ENCODE assay signal across 26 cellular contexts in genomic region chr16:69138608-69139007, GRCh38.
"Had no signal": no experiment of that assay in that cellular context is flagged by ENCODE, and none has a peak within 500 bp of the region (broad histone marks: within the 10 kb centered on the region; RNA-seq: fewer than 3 reads in every experiment).

No MANE protein-coding gene starts in this region.

- H3K4me1 ChIP-seq: colonic mucosa had no signal

- H3K36me3 ChIP-seq: colonic mucosa had no signal

- H3K27me3 Mint-ChIP-seq: activated CD4-positive, alpha-beta memory T cell treated with anti-CD3 and anti-CD28 coated beads, Interleukin-2, amount 10 ng/mL, durations not matched to agents 7 days and 5 days; activated CD4-positive, alpha-beta T cell treated with anti-CD3 and anti-CD28 coated beads, Interleukin-2, amount 10 ng/mL, durations not matched to agents 7 days and 5 days; activated naive CD4-positive, alpha-beta T cell treated with anti-CD3 and anti-CD28 coated beads, Interleukin-2, amount 50 U/mL, for 24 hours; activated naive CD8-positive, alpha-beta T cell treated with anti-CD3 and anti-CD28 coated beads for 36 hours; activated naive CD8-positive, alpha-beta T cell treated with anti-CD3 and anti-CD28 coated beads, Interleukin-2, amount 50 U/mL, for 24 hours had no signal

- H3K9me3 Mint-ChIP-seq: activated CD4-positive, alpha-beta memory T cell treated with anti-CD3 and anti-CD28 coated beads, Interleukin-2, amount 10 ng/mL, durations not matched to agents 7 days and 5 days; activated CD4-positive, alpha-beta T cell treated with anti-CD3 and anti-CD28 coated beads, Interleukin-2, amount 10 ng/mL, durations not matched to agents 7 days and 5 days; activated naive CD4-positive, alpha-beta T cell treated with anti-CD3 and anti-CD28 coated beads for 36 hours; activated naive CD4-positive, alpha-beta T cell treated with anti-CD3 and anti-CD28 coated beads, Interleukin-2, amount 50 U/mL, for 24 hours; activated naive CD8-positive, alpha-beta T cell treated with anti-CD3 and anti-CD28 coated beads for 36 hours; activated naive CD8-positive, alpha-beta T cell treated with anti-CD3 and anti-CD28 coated beads, Interleukin-2, amount 50 U/mL, for 24 hours; activated T-helper 1 cell treated with anti-CD3 and anti-CD28 coated beads, Interleukin-12 subunit alpha, Interleukin-12 subunit beta, Interleukin-2, Interleukin-4 antibody, amounts not matched to agents 30 ng/mL and 10 ng/mL and 1 ng/mL, durations not matched to agents 14 hours and 24 hours and 36 hours; activated T-helper 2 cell treated with anti-CD3 and anti-CD28 coated beads, Interferon-gamma antibody, Interleukin-2, Interleukin-4, amounts not matched to agents 10 μg/mL and 5 μg/mL and 100 μg/mL, durations not matched to agents 14 hours and 24 hours and 36 hours had no signal

- H3K27ac Mint-ChIP-seq: activated CD4-positive, alpha-beta memory T cell treated with anti-CD3 and anti-CD28 coated beads, Interleukin-2, amount 10 ng/mL, durations not matched to agents 7 days and 5 days; activated CD4-positive, alpha-beta T cell treated with anti-CD3 and anti-CD28 coated beads, Interleukin-2, amount 10 ng/mL, durations not matched to agents 7 days and 5 days; activated naive CD4-positive, alpha-beta T cell treated with anti-CD3 and anti-CD28 coated beads for 36 hours; activated naive CD4-positive, alpha-beta T cell treated with anti-CD3 and anti-CD28 coated beads, Interleukin-2, amount 50 U/mL, for 24 hours; activated naive CD8-positive, alpha-beta T cell treated with anti-CD3 and anti-CD28 coated beads for 36 hours; activated naive CD8-positive, alpha-beta T cell treated with anti-CD3 and anti-CD28 coated beads, Interleukin-2, amount 50 U/mL, for 24 hours; activated T-helper 1 cell treated with anti-CD3 and anti-CD28 coated beads, Interleukin-12 subunit alpha, Interleukin-12 subunit beta, Interleukin-2, Interleukin-4 antibody, amounts not matched to agents 30 ng/mL and 10 ng/mL and 1 ng/mL, durations not matched to agents 14 hours and 24 hours and 36 hours; activated T-helper 2 cell treated with anti-CD3 and anti-CD28 coated beads, Interferon-gamma antibody, Interleukin-2, Interleukin-4, amounts not matched to agents 10 μg/mL and 5 μg/mL and 100 μg/mL, durations not matched to agents 14 hours and 24 hours and 36 hours had no signal

- FAIRE-seq: endometrium, frontal cortex had no signal

- H3K27ac ChIP-seq: adrenal gland, body of pancreas, colonic mucosa, heart left ventricle had no signal

- ATAC-seq: activated naive CD8-positive, alpha-beta T cell treated with anti-CD3 and anti-CD28 coated beads, Interleukin-2, amount 50 U/mL, for 24 hours; body of pancreas; esophagus mucosa; heart left ventricle had no signal

- DNase-seq: activated CD4-positive, alpha-beta memory T cell treated with anti-CD3 and anti-CD28 coated beads, Interleukin-2, amount 10 ng/mL, durations not matched to agents 7 days and 5 days; activated CD4-positive, alpha-beta T cell treated with anti-CD3 and anti-CD28 coated beads for 1 hour; activated CD4-positive, alpha-beta T cell treated with anti-CD3 and anti-CD28 coated beads for 4 hours; activated CD4-positive, alpha-beta T cell treated with anti-CD3 and anti-CD28 coated beads, Interleukin-2, amount 10 ng/mL, durations not matched to agents 7 days and 5 days; activated CD4-positive, alpha-beta T cell treated with anti-CD3 and anti-CD28 coated beads, Interleukin-2, amount 50 U/mL, for 4 hours; activated CD8-positive, alpha-beta memory T cell treated with anti-CD3 and anti-CD28 coated beads for 24 hours; activated effector memory CD4-positive, alpha-beta T cell treated with anti-CD3 and anti-CD28 coated beads, Interleukin-2, amount 50 U/mL, for 16 hours; activated naive CD4-positive, alpha-beta T cell treated with anti-CD3 and anti-CD28 coated beads for 36 hours; activated naive CD8-positive, alpha-beta T cell treated with anti-CD3 and anti-CD28 coated beads for 36 hours; activated naive CD8-positive, alpha-beta T cell treated with anti-CD3 and anti-CD28 coated beads, Interleukin-2, amount 50 U/mL, for 24 hours; adrenal gland; amygdala; aorta; body of pancreas; caudate nucleus; colonic mucosa; effector CD8-positive, alpha-beta T cell; foreskin fibroblast; heart left ventricle; T-helper 2 cell had no signal

- H3K4me3 Mint-ChIP-seq: activated CD4-positive, alpha-beta memory T cell treated with anti-CD3 and anti-CD28 coated beads, Interleukin-2, amount 10 ng/mL, durations not matched to agents 7 days and 5 days; activated CD4-positive, alpha-beta T cell treated with anti-CD3 and anti-CD28 coated beads, Interleukin-2, amount 10 ng/mL, durations not matched to agents 7 days and 5 days; activated naive CD4-positive, alpha-beta T cell treated with anti-CD3 and anti-CD28 coated beads for 36 hours; activated naive CD4-positive, alpha-beta T cell treated with anti-CD3 and anti-CD28 coated beads, Interleukin-2, amount 50 U/mL, for 24 hours; activated naive CD8-positive, alpha-beta T cell treated with anti-CD3 and anti-CD28 coated beads for 36 hours; activated naive CD8-positive, alpha-beta T cell treated with anti-CD3 and anti-CD28 coated beads, Interleukin-2, amount 50 U/mL, for 24 hours; activated T-helper 1 cell treated with anti-CD3 and anti-CD28 coated beads, Interleukin-12 subunit alpha, Interleukin-12 subunit beta, Interleukin-2, Interleukin-4 antibody, amounts not matched to agents 30 ng/mL and 10 ng/mL and 1 ng/mL, durations not matched to agents 14 hours and 24 hours and 36 hours had no signal

- H3K9me3 ChIP-seq: adrenal gland, body of pancreas, colonic mucosa, heart left ventricle had no signal

- H3K4me3 ChIP-seq: adrenal gland, body of pancreas, colonic mucosa, heart left ventricle had no signal

- H3K27me3 ChIP-seq: adrenal gland, body of pancreas, colonic mucosa, heart left ventricle had no signal
